8 cellular contexts compared by ENCODE assay signal in the genomic region with DNA sequence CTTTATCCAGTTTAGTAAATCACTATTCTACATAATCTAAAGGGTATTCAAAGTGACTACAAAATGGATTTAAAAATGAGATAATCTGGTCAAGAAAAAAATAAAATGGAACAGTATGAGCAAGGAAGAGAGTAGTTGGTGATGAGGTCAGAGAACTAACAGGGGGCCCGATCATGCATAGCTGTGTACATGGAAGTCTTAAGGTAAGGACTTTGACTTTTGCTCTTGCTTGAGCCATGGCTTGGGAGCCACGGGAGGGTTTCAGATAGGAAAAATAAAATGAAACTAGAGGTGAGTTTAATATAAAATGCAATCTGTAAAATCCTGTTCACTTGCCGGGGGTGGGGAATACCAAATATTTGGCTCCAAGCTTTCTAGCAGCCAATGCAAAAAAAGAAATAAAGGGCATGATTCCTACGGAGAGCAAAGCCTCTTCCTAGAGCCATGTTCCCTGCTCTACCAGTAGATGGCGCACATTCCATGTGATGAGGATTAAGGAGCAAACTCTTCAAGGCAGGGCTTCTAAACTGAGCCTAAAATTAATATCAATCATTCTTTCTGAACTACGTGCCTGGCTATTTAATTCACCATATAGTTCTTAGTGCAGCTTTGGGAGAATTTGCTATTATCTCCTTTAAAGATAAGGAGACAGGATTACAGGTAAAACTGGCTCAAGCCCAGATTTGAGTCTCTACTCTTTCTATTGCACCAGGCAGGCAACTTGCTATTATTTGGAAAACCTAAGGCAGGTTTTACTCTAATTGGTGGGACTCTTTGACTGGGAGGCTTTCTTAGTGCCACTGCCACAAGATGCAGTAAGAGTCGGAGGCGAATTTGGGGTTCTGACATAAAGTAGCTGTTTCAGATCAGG. TPM values are rescaled to one million over a fixed set of nuclear protein-coding genes. Genes with fewer than 3 reads are reported as not detected.
DNase-seq lines count a peak whose midpoint lies in the region; ATAC-seq and TF ChIP-seq lines count a peak whose summit lies in the region.

No MANE protein-coding gene starts in this region.

- no peak for TF ChIP-seq POLR2A in NB4 (IDR thresholded peaks at IDR 0.05; ENCODE audit: extremely low read depth, insufficient read length)

- peak; percentile 29 for DNase-seq in DMS79 treated with DMSO at 0.1 percent for 48 hours (lab: John Stamatoyannopoulos, UW)
- peak; percentile 64 for DNase-seq in NB4 (ENCODE audit: low read depth)
- DNase-seq in T follicular helper cell (ENCODE audit: low read depth): peak; percentile 42
- DNase-seq in brain microvascular endothelial cell: peak; percentile 32
- DNase-seq in left colon: peak in 1 of 2 donors; percentile 44
- DNase-seq in stimulated activated CD8-positive, alpha-beta memory T cell treated with anti-CD3 and anti-CD28 coated beads, Interleukin-7, amount 100 ng/mL, for 1 hour (ENCODE audit: low read depth in 2 of 2): peak; percentile 8 to 14
- no peak for DNase-seq in NCI-H1048 (lab: John Stamatoyannopoulos, UW)

- in situ Hi-C loops in brain microvascular endothelial cell (cut with HindIII; ENCODE audit: low pct_ligation_motif_present, low sequenced_read_pairs): no loop called here

- peak; percentile 78 for TF ChIP-seq CTCF in NB4 (IDR thresholded peaks at IDR 0.05; ENCODE audit: low read depth, low read length)
- peak; percentile 91 for TF ChIP-seq CTCF in brain microvascular endothelial cell (IDR thresholded peaks at IDR 0.05; ENCODE audit: low read depth, low read length, missing control alignments)

- H3K4me3 ChIP-seq in NB4 (ENCODE audit: low read depth, low read length): no peak overlapping the region
- no peak overlapping the region for H3K4me3 ChIP-seq in brain microvascular endothelial cell (ENCODE audit: low read depth, low read length)

- intact Hi-C loops in left colon (cut with DNase I, micrococcal nuclease): loop anchor here in 1 of 2 donors (10.0 kb wide), 1 partner anchor 169 kb away; no protein-coding TSS in a partner anchor

- no peak overlapping the region for H3K27ac ChIP-seq in brain microvascular endothelial cell

- peak; percentile 55 for ATAC-seq in GM21423 (IDR thresholded peaks at IDR 0.05; ENCODE audit: unreplicated experiment)
- peak; percentile 78 for ATAC-seq in left colon

- H3K27me3 ChIP-seq in brain microvascular endothelial cell (replicated peaks): no peaks in the 10 kb centered on the region

- no peaks in the 10 kb centered on the region for H3K36me3 ChIP-seq in brain microvascular endothelial cell (replicated peaks)

RNA-seq across cellular contexts. Expression of gene CLCN5, which starts 6.8 kb away (rescaled TPM):
- 1 to 10 TPM; 9.1 to 9.4 TPM for total RNA-seq in left colon

RNA-seq across cellular contexts. Expression of gene USP27X, which starts 36.3 kb away (rescaled TPM):
- total RNA-seq in left colon: 1 to 10 TPM; 1.3 to 2.2 TPM
